22 cellular contexts compared by ENCODE assay signal in the genomic region with DNA sequence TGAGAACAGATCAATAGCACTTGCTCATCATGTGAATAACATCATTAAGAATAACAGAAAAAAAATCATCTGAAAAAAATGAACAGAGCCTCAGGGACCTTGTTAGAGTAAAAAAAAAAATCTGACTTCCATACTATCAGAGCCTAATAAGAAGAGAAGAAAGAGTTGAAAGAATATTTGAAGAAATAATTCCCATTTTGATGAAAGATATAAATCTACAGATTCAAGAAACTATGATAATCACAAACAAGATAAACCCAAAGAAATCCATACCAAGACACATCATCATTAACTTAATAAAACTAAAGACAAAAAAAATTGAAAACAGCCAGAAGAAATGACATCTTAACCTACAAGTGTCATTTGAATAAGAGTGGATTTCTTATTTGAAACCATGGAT.
"Had no signal": no experiment of that assay in that cellular context is flagged by ENCODE, and none has a peak within 500 bp of the region (broad histone marks: within the 10 kb centered on the region; RNA-seq: fewer than 3 reads in every experiment).

No MANE protein-coding gene starts in this region.

- FAIRE-seq: endothelial cell of umbilical vein, islet of Langerhans, keratinocyte had no signal

- H3K9me3 ChIP-seq: mucosa of descending colon had no signal

- DNase-seq: dermis blood vessel endothelial cell; dorsolateral prefrontal cortex; effector CD4-positive, alpha-beta T cell; effector memory CD4-positive, alpha-beta T cell; foreskin keratinocyte; gastrocnemius medialis; glutamatergic neuron; head of caudate nucleus; heart right ventricle; hypothalamus; left cardiac atrium; left lung; left ventricle myocardium superior; lower lobe of right lung; mesenchymal stem cell; mucosa of descending colon; naive B cell had no signal

- H3K4me1 ChIP-seq: esophagus muscularis mucosa, foreskin keratinocyte, gastrocnemius medialis, heart right ventricle, left lung, lower lobe of right lung had no signal

- H3K27ac ChIP-seq: coronary artery, dorsolateral prefrontal cortex, esophagus muscularis mucosa, foreskin keratinocyte, gastrocnemius medialis, heart right ventricle, left lung, lower lobe of right lung had no signal

- H3K36me3 ChIP-seq: esophagus muscularis mucosa, gastrocnemius medialis, heart right ventricle, left lung, lower lobe of right lung had no signal

- ATAC-seq: foreskin keratinocyte, gastrocnemius medialis, heart right ventricle, left cardiac atrium, left lung, left ventricle myocardium superior, lower lobe of right lung, mucosa of descending colon had no signal

- H3K4me3 ChIP-seq: coronary artery, dorsolateral prefrontal cortex, esophagus muscularis mucosa, gastrocnemius medialis, heart right ventricle, left lung, lower lobe of right lung, mucosa of descending colon had no signal
